ENCODE assay signal across 1 cellular context in the genomic region with DNA sequence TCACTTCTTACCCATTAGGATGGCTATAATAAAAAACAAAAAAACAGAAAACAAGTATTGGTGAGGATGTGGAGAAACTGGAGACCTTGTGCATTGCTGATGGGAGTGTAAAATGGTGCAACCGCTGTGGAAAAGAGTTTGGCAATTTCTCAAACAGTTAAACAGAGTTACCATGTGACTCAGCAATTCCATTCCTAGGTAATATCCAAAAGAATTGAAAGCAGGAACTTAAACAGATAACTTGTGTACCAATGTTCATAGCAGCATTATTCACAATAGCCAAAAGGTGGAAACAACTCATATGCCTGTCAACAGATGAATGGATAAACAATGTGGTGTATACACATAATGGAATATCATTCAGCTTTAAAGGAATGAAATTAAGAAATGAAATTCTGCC.
TF ChIP-seq lines count a peak whose summit lies in the region.

No MANE protein-coding gene starts in this region.

TF ChIP-seq in IMR-90, 13 proteins besides CTCF, POLR2A, EP300 and RAD21 (continued from another document):
- TF ChIP-seq, protein P1, sequence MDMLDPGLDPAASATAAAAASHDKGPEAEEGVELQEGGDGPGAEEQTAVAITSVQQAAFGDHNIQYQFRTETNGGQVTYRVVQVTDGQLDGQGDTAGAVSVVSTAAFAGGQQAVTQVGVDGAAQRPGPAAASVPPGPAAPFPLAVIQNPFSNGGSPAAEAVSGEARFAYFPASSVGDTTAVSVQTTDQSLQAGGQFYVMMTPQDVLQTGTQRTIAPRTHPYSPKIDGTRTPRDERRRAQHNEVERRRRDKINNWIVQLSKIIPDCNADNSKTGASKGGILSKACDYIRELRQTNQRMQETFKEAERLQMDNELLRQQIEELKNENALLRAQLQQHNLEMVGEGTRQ (IDR thresholded peaks at IDR 0.05; ENCODE audit: low read depth, low read length): no peak
- TF ChIP-seq SMC3 (IDR thresholded peaks at IDR 0.05; ENCODE audit: low read depth, low read length) (no peak), MXI1 (IDR thresholded peaks at IDR 0.05; ENCODE audit: borderline replicate concordance, low read depth, low read length) (no peak), MAZ (IDR thresholded peaks at IDR 0.05; ENCODE audit: borderline replicate concordance, low read depth, low read length) (no peak), NFE2L2 (IDR thresholded peaks at IDR 0.05; ENCODE audit: low read depth, low read length) (peak; percentile 62), CHD1 (IDR thresholded peaks at IDR 0.05; ENCODE audit: low read depth, low read length) (no peak), RFX5 (IDR thresholded peaks at IDR 0.05; ENCODE audit: low read depth, low read length) (no peak), MAFK (IDR thresholded peaks at IDR 0.05; ENCODE audit: low read depth, low read length) (no peak), FOS (IDR thresholded peaks at IDR 0.05; ENCODE audit: low read depth, low read length) (no peak)
- TF ChIP-seq, protein P2, sequence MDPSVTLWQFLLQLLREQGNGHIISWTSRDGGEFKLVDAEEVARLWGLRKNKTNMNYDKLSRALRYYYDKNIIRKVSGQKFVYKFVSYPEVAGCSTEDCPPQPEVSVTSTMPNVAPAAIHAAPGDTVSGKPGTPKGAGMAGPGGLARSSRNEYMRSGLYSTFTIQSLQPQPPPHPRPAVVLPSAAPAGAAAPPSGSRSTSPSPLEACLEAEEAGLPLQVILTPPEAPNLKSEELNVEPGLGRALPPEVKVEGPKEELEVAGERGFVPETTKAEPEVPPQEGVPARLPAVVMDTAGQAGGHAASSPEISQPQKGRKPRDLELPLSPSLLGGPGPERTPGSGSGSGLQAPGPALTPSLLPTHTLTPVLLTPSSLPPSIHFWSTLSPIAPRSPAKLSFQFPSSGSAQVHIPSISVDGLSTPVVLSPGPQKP (IDR thresholded peaks at IDR 0.05; ENCODE audit: borderline replicate concordance, low read depth, low read length): no peak
